Comparison of ENCODE assay signal across 31 cellular contexts in the genomic region with DNA sequence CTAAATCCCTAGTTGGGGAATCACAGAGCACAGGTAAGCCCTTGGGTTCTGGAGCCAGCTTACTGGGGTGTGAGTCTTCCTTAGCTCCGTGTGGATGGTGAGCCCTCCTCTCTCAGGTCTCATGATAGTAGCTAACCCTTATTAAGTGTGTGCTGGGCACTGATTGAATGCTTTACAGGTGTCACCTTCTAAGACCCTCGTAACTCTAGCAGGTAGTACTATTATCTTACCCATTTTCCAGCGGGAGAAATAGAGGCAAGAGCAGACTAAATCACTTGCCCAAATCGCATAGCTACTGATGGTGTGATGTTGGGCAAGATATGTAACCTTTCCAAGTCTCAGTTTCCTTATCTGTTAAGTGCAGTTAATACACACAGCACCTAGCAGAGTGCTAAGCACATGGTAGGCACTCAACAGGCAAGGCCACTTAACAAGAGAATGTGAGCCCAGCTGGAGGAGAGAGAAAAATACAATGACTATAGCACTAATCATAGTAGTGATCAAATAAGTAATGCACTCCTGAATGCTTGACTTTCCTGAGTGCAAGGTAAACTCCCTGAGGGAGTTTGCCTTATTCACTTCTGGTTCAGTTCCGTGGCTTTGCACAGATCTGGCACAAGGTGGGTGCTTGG. TPM values are rescaled to one million over a fixed set of nuclear protein-coding genes. Genes with fewer than 3 reads are reported as not detected.
DNase-seq lines count a peak whose midpoint lies in the region; ATAC-seq and TF ChIP-seq lines count a peak whose summit lies in the region.
"Had no signal": no experiment of that assay in that cellular context is flagged by ENCODE, and none has a peak within 500 bp of the region (broad histone marks: within the 10 kb centered on the region; RNA-seq: fewer than 3 reads in every experiment).

A gene with protein sequence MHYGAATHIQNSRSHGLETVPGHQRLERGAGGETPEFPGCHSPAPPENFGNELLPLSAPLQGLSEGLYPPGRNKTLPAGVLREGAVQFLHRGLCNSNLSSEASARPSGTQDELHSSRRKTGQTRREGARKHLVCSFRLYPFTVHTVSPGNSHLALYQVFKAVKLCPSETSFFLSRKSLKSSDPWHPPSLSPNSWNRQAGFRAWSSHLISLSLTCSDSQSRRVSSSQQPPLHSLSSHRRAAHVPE (minus strand): TSS at position 51 of the 632 bp plus-strand sequence. CDS start 240 bp downstream, outside the sequence.

- no peaks in the 10 kb centered on the region for H3K36me3 ChIP-seq in upper lobe of right lung
- H3K36me3 ChIP-seq: cardiac muscle cell, colonic mucosa, esophagus muscularis mucosa, heart left ventricle, SJCRH30, stomach, tibial artery had no signal

- peaks cover 3% of the 10 kb centered on the region for H3K27me3 Mint-ChIP-seq in activated CD8-positive, alpha-beta memory T cell treated with anti-CD3 and anti-CD28 coated beads, Interleukin-2, amount 10 ng/mL, durations not matched to agents 7 days and 5 days
- H3K27me3 Mint-ChIP-seq: activated naive CD4-positive, alpha-beta T cell treated with anti-CD3 and anti-CD28 coated beads, Interleukin-2, amount 50 U/mL, for 24 hours had no signal

- intact Hi-C loops in upper lobe of right lung (cut with DNase I), result no loop called here

- no peak within 1 kb of the TSS for H3K27ac Mint-ChIP-seq in activated CD8-positive, alpha-beta memory T cell treated with anti-CD3 and anti-CD28 coated beads, Interleukin-2, amount 10 ng/mL, durations not matched to agents 7 days and 5 days
- H3K27ac Mint-ChIP-seq: activated naive CD4-positive, alpha-beta T cell treated with anti-CD3 and anti-CD28 coated beads, Interleukin-2, amount 50 U/mL, for 24 hours; activated T-helper 2 cell treated with anti-CD3 and anti-CD28 coated beads, Interferon-gamma antibody, Interleukin-2, Interleukin-4, amounts not matched to agents 10 μg/mL and 5 μg/mL and 100 μg/mL, durations not matched to agents 14 hours and 24 hours and 36 hours; B cell had no signal

- H3K9me3 ChIP-seq in upper lobe of right lung, result no peaks in the 10 kb centered on the region
- H3K9me3 ChIP-seq: colonic mucosa, esophagus muscularis mucosa, heart left ventricle, SJCRH30, stomach, tibial artery had no signal

- H3K4me3 Mint-ChIP-seq in activated CD8-positive, alpha-beta memory T cell treated with anti-CD3 and anti-CD28 coated beads, Interleukin-2, amount 10 ng/mL, durations not matched to agents 7 days and 5 days, result no peak within 1 kb of the TSS
- H3K4me3 Mint-ChIP-seq: activated naive CD4-positive, alpha-beta T cell treated with anti-CD3 and anti-CD28 coated beads, Interleukin-2, amount 50 U/mL, for 24 hours; B cell; neural crest cell had no signal

- H3K27ac ChIP-seq in upper lobe of right lung, result no peak within 1 kb of the TSS
- no peak within 1 kb of the TSS for H3K27ac ChIP-seq in substantia nigra (ENCODE audit: low read depth, low read length, poor library complexity, severe bottlenecking)
- H3K27ac ChIP-seq: cardiac muscle cell, colonic mucosa, esophagus muscularis mucosa, foreskin keratinocyte, heart left ventricle, parathyroid adenoma, SJCRH30, stomach, tibial artery had no signal

- POLR2A ChIA-PET in HEK293T (lab: Yijun Ruan, JAX), result no interaction called here

- TF ChIP-seq CTCF in epithelial cell of esophagus (IDR thresholded peaks at IDR 0.05; ENCODE audit: insufficient read depth, low read depth, low read length, missing control alignments), result no peak
- TF ChIP-seq CTCF in upper lobe of right lung (IDR thresholded peaks at IDR 0.05), result no peak

- peaks cover 17% of the 10 kb centered on the region for H3K4me1 ChIP-seq in upper lobe of right lung
- H3K4me1 ChIP-seq: colonic mucosa, foreskin keratinocyte, parathyroid adenoma, tibial artery had no signal

- CTCF ChIA-PET in activated CD8-positive, alpha-beta memory T cell treated with anti-CD3 and anti-CD28 coated beads, Interleukin-2, amount 10 ng/mL, durations not matched to agents 7 days and 5 days (lab: Charles Lee), result interaction anchor here (1.7 to 3.4 kb wide), 2 partner anchors 10 to 18 kb away, joined by 6 to 16 read pairs; no protein-coding TSS in a partner anchor
- CTCF ChIA-PET in HEK293T (lab: Yijun Ruan, JAX), result interaction anchor here (1.0 to 1.7 kb wide), 4 partner anchors 8 to 21 kb away, joined by 3 to 6 read pairs (median 4); no protein-coding TSS in a partner anchor

- H3K9me3 Mint-ChIP-seq in activated CD8-positive, alpha-beta memory T cell treated with anti-CD3 and anti-CD28 coated beads, Interleukin-2, amount 10 ng/mL, durations not matched to agents 7 days and 5 days (ENCODE audit: low read depth), result no peaks in the 10 kb centered on the region
- H3K9me3 Mint-ChIP-seq: activated naive CD4-positive, alpha-beta T cell treated with anti-CD3 and anti-CD28 coated beads, Interleukin-2, amount 50 U/mL, for 24 hours; activated T-helper 2 cell treated with anti-CD3 and anti-CD28 coated beads, Interferon-gamma antibody, Interleukin-2, Interleukin-4, amounts not matched to agents 10 μg/mL and 5 μg/mL and 100 μg/mL, durations not matched to agents 14 hours and 24 hours and 36 hours had no signal

- H3K36me3 Mint-ChIP-seq in activated CD8-positive, alpha-beta memory T cell treated with anti-CD3 and anti-CD28 coated beads, Interleukin-2, amount 10 ng/mL, durations not matched to agents 7 days and 5 days, result no peaks in the 10 kb centered on the region
- H3K36me3 Mint-ChIP-seq: activated naive CD4-positive, alpha-beta T cell treated with anti-CD3 and anti-CD28 coated beads, Interleukin-2, amount 50 U/mL, for 24 hours had no signal

- DNase-seq in activated CD8-positive, alpha-beta memory T cell treated with anti-CD3 and anti-CD28 coated beads, Interleukin-2, amount 50 U/mL, for 48 hours, result peak; percentile 8
- DNase-seq in activated CD8-positive, alpha-beta memory T cell treated with anti-CD3 and anti-CD28 coated beads, Interleukin-2, amount 10 ng/mL, durations not matched to agents 7 days and 5 days, result no peak
- DNase-seq in NCI-H345 (lab: John Stamatoyannopoulos, UW) (peak; percentile 88), epithelial cell of esophagus (ENCODE audit: low read depth) (peak; percentile 19), upper lobe of right lung (no peak), substantia nigra (lab: John Stamatoyannopoulos, UW) (no peak), HEK293T (ENCODE audit: extremely low spot score) (no peak)
- DNase-seq: activated CD4-positive, alpha-beta T cell treated with anti-CD3 and anti-CD28 coated beads, Interleukin-2, amount 50 U/mL, for 48 hours; activated CD8-positive, alpha-beta memory T cell treated with anti-CD3 and anti-CD28 coated beads, Interleukin-2, amount 50 U/mL, for 4 hours; amygdala; colonic mucosa; foreskin keratinocyte; kidney glomerular epithelial cell; NCI-H187 treated with DMSO at 0.1 percent for 48 hours; SJCRH30; small intestine; stimulated activated CD4-positive, alpha-beta T cell treated with anti-CD3 and anti-CD28 coated beads, Interleukin-1b, Interleukin-23, amount 100 ng/mL, for 48 hours; stimulated activated CD8-positive, alpha-beta memory T cell treated with anti-CD3 and anti-CD28 coated beads, Interleukin-4, amount 100 ng/mL, for 48 hours; stomach; tibial artery had no signal

- H3K4me1 Mint-ChIP-seq in activated CD8-positive, alpha-beta memory T cell treated with anti-CD3 and anti-CD28 coated beads, Interleukin-2, amount 10 ng/mL, durations not matched to agents 7 days and 5 days, result no peaks in the 10 kb centered on the region
- H3K4me1 Mint-ChIP-seq: activated naive CD4-positive, alpha-beta T cell treated with anti-CD3 and anti-CD28 coated beads, Interleukin-2, amount 50 U/mL, for 24 hours had no signal

- ATAC-seq in activated CD8-positive, alpha-beta memory T cell treated with anti-CD3 and anti-CD28 coated beads, Interleukin-2, amount 10 ng/mL, durations not matched to agents 7 days and 5 days, result no peak
- ATAC-seq in upper lobe of right lung, result peak; percentile 77
- ATAC-seq in HG02623 (IDR thresholded peaks at IDR 0.05; ENCODE audit: unreplicated experiment), result no peak
- ATAC-seq: HCT116, heart left ventricle had no signal

- no peak within 1 kb of the TSS for H3K4me3 ChIP-seq in epithelial cell of esophagus (ENCODE audit: low read length)
- H3K4me3 ChIP-seq in upper lobe of right lung, result no peak within 1 kb of the TSS
- H3K4me3 ChIP-seq: cardiac muscle cell, colonic mucosa, esophagus muscularis mucosa, heart left ventricle, SJCRH30, stomach, tibial artery had no signal

- H3K27me3 ChIP-seq in upper lobe of right lung, result peaks cover 7% of the 10 kb centered on the region
- H3K27me3 ChIP-seq: colonic mucosa, heart left ventricle had no signal

TF ChIP-seq in HEK293T, 16 proteins besides CTCF, POLR2A, EP300 and RAD21:
- TF ChIP-seq HDGF (IDR thresholded peaks at IDR 0.05; ENCODE audit: borderline replicate concordance), result no peak
- no peak for TF ChIP-seq FOXM1 (IDR thresholded peaks at IDR 0.05; ENCODE audit: borderline replicate concordance)
- TF ChIP-seq LEF1 (IDR thresholded peaks at IDR 0.05; ENCODE audit: borderline replicate concordance), result no peak
- no peak for TF ChIP-seq SP1 (IDR thresholded peaks at IDR 0.05)
- no peak for TF ChIP-seq SUZ12 (IDR thresholded peaks at IDR 0.05)
- TF ChIP-seq CTBP1 (IDR thresholded peaks at IDR 0.05; ENCODE audit: borderline replicate concordance), result no peak
- TF ChIP-seq ELF4 (IDR thresholded peaks at IDR 0.05), result no peak
- TF ChIP-seq TARDBP (IDR thresholded peaks at IDR 0.05), result no peak
- no peak for TF ChIP-seq L3MBTL2 (conservative IDR thresholded peaks at IDR 0.05)
- no peak for TF ChIP-seq NFRKB (IDR thresholded peaks at IDR 0.05)
- TF ChIP-seq ARNT (IDR thresholded peaks at IDR 0.05), result no peak
- TF ChIP-seq, protein P1, sequence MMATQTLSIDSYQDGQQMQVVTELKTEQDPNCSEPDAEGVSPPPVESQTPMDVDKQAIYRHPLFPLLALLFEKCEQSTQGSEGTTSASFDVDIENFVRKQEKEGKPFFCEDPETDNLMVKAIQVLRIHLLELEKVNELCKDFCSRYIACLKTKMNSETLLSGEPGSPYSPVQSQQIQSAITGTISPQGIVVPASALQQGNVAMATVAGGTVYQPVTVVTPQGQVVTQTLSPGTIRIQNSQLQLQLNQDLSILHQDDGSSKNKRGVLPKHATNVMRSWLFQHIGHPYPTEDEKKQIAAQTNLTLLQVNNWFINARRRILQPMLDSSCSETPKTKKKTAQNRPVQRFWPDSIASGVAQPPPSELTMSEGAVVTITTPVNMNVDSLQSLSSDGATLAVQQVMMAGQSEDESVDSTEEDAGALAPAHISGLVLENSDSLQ (IDR thresholded peaks at IDR 0.05), result no peak
- no peak for TF ChIP-seq FOXK2 (IDR thresholded peaks at IDR 0.05)
- TF ChIP-seq BHLHE40 (IDR thresholded peaks at IDR 0.05; ENCODE audit: borderline replicate concordance), result no peak
- no peak for TF ChIP-seq FOXA1 (IDR thresholded peaks at IDR 0.05)
- no peak for TF ChIP-seq ZNF384 (IDR thresholded peaks at IDR 0.05)

RNA-seq across cellular contexts. Expression of the gene that starts here (rescaled TPM):
- total RNA-seq in activated CD8-positive, alpha-beta memory T cell treated with anti-CD3 and anti-CD28 coated beads, Interleukin-2, amount 10 ng/mL, durations not matched to agents 7 days and 5 days, result not detected
- not detected for total RNA-seq in upper lobe of right lung
- total RNA-seq: activated T-helper 2 cell treated with anti-CD3 and anti-CD28 coated beads, Interferon-gamma antibody, Interleukin-2, Interleukin-4, amounts not matched to agents 10 μg/mL and 5 μg/mL and 100 μg/mL, durations not matched to agents 14 hours and 24 hours and 36 hours; B cell; cardiac muscle cell; colonic mucosa; foreskin keratinocyte; NCI-H460; neural crest cell; SJCRH30 had no signal

Comparison
In these comparisons a context has a peak if more than half of its experiments do, and no peak if none do; other contexts are left out.
1. DNase-seq: peak in activated CD8-positive, alpha-beta memory T cell treated with anti-CD3 and anti-CD28 coated beads, Interleukin-2, amount 50 U/mL, for 48 hours (single experiment), NCI-H345 (single experiment) and epithelial cell of esophagus (single experiment); none in activated CD8-positive, alpha-beta memory T cell treated with anti-CD3 and anti-CD28 coated beads, Interleukin-2, amount 10 ng/mL, durations not matched to agents 7 days and 5 days (single experiment), upper lobe of right lung (single experiment), substantia nigra (0 of 49) and HEK293T (single experiment).
2. Peak in ATAC-seq in upper lobe of right lung; RNA of the gene not detected or under 1 TPM.